8 cellular contexts compared by ENCODE assay signal in the genomic region with DNA sequence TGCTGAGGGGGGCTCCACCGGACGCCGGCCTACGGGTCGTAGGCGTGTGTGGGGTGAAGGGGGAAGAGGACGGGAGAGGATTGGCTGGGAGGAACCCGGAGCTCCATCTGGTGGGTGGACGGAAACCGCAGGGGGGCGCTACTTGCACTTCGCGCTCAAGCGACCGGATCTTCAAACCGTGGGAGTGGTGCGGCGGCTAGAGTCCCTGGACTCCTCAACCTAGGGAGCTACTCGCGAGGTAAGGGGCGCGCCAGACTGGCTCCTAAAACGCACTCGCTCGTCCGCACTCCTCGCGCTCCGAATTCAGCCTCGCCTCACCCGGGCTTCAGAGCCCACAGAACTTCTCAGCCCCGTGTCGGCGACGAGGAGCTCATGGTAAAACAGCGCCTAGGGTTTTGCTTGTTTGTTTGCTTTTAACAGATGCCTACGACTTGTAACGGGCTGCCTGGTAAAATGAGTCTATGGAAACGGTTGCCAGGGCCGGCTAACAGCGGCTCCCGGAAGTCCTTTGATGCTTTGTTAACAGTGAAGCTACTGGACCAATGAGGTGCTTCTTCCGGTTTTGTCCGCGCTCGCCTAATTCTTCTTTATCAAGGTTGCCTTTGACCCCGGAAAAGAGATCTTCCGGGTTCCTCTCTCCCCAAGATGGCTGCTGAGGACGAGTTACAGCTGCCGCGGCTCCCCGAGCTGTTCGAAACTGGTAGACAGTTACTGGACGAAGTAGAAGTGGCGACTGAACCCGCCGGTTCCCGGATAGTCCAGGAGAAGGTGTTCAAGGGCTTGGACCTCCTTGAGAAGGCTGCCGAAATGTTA. TPM values are rescaled to one million over a fixed set of nuclear protein-coding genes. Genes with fewer than 3 reads are reported as not detected.
DNase-seq lines count a peak whose midpoint lies in the region; ATAC-seq, FAIRE-seq and TF ChIP-seq lines count a peak whose summit lies in the region.

Gene IGBP1 (plus strand): TSS at position 145 of the 813 bp plus-strand sequence. CDS start 501 bp downstream, at position 646.

- H3K27ac ChIP-seq in kidney (ENCODE audit: low read depth in 2 of 2, low read length in 2 of 2) = peak within 1 kb of the TSS; percentile 57 to 69

- no peaks in the 10 kb centered on the region for H3K9me3 ChIP-seq in kidney (ENCODE audit: control insufficient read depth in 1 of 2, low read length in 2 of 2)

- intact Hi-C loops in kidney (cut with DNase I) = no loop called here

- peak within 1 kb of the TSS; percentile 78 to 89 for H3K9ac ChIP-seq in kidney (ENCODE audit: low read length in 2 of 2)

- peak; percentile 39 for TF ChIP-seq CTCF in kidney (IDR thresholded peaks at IDR 0.05; ENCODE audit: borderline replicate concordance, extremely low read depth, insufficient read depth)

- FAIRE-seq in kidney (lab: Jason Lieb, UNC) = no peak

- H3K4me1 ChIP-seq in kidney (ENCODE audit: control insufficient read depth in 1 of 2, insufficient read depth in 1 of 2, low read depth in 1 of 2, low read length in 2 of 2) = peaks cover 0 to 10% of the 10 kb centered on the region in 2 donors

- ATAC-seq in GM19025 (IDR thresholded peaks at IDR 0.05; ENCODE audit: low read depth, unreplicated experiment) (peak; percentile 92), HG03342 (IDR thresholded peaks at IDR 0.05; ENCODE audit: unreplicated experiment) (peak; percentile 84)
- ATAC-seq in activated CD4-positive, CD25-positive, alpha-beta regulatory T cell treated with anti-CD3 and anti-CD28 coated beads, Interleukin-2, amount 50 U/mL, for 24 hours = peak; percentile 79 to 82

- H3K36me3 ChIP-seq in kidney (ENCODE audit: control insufficient read depth in 1 of 2, insufficient read depth in 2 of 2, low read length in 2 of 2) = no peaks in the 10 kb centered on the region

- H3K4me3 ChIP-seq in kidney (ENCODE audit: low read length in 2 of 2) = peak within 1 kb of the TSS; percentile 99

- DNase-seq in AG20443 (ENCODE audit: low spot score) = peak; percentile 82
- peak; percentile 91 for DNase-seq in NCI-H345 treated with DMSO at 0.1 percent for 48 hours (lab: John Stamatoyannopoulos, UW; ENCODE audit: unreplicated experiment)
- peak; percentile 95 for DNase-seq in cerebellar cortex (ENCODE audit: low spot score)
- DNase-seq in kidney = peak; percentile 91
- peak; percentile 79 for DNase-seq in stimulated activated CD4-positive, alpha-beta T cell treated with anti-CD3 and anti-CD28 coated beads, Interleukin-15, amount 100 ng/mL, for 24 hours

RNA-seq across cellular contexts. Expression of gene IGBP1, which starts in this region (rescaled TPM):
- total RNA-seq in kidney = 44.2 TPM
- polyA plus RNA-seq in kidney (ENCODE audit: insufficient read depth, low read depth, low replicate concordance) = 67.3 TPM

Comparison
In these comparisons a context has a peak if more than half of its experiments do, and no peak if none do; other contexts are left out.
1. Peak in every context shown above with its lines: DNase-seq, ATAC-seq, H3K4me3 ChIP-seq and H3K27ac ChIP-seq.